21 cellular contexts compared by ENCODE assay signal in the genomic region with DNA sequence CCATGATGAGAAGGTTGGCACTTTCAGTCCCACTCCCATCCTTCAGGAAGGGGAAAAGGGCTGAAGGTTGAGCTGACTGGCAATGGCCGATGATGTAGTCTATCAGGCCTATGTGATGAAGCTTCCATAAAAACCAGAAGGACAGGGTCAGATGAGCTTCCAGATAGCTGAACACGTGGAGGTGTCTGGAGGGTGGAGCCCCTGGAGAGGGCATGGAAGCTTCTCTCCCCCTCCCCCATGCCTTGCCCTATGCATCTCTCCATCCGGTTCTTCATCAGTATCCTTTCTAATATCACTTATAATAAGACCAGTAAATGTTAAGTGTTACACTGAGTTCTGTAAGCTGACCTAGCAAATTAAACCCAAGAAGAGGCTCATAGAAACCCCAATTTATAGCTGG. TPM values are rescaled to one million over a fixed set of nuclear protein-coding genes. Genes with fewer than 3 reads are reported as not detected.
DNase-seq lines count a peak whose midpoint lies in the region; ATAC-seq, FAIRE-seq and TF ChIP-seq lines count a peak whose summit lies in the region.
"Had no signal": no experiment of that assay in that cellular context is flagged by ENCODE, and none has a peak within 500 bp of the region (broad histone marks: within the 10 kb centered on the region; RNA-seq: fewer than 3 reads in every experiment).

No MANE protein-coding gene starts in this region.

- BruUV-seq in mammary epithelial cell (replicated peaks; lab: Mats Ljungman, UMichigan), result no TSS peak

- peaks cover 11% of the 10 kb centered on the region for H3K36me3 ChIP-seq in astrocyte (ENCODE audit: insufficient read depth, low read length)
- H3K36me3 ChIP-seq in pancreas, result peaks cover 0 to 28% (median 2%) of the 10 kb centered on the region in 3 donors
- H3K36me3 ChIP-seq in mammary epithelial cell (ENCODE audit: insufficient read depth, low read length), result peaks cover 3% of the 10 kb centered on the region
- H3K36me3 ChIP-seq in colonic mucosa, result peaks cover 6% of the 10 kb centered on the region
- H3K36me3 ChIP-seq: breast epithelium, uterus had no signal

- peaks cover 38% of the 10 kb centered on the region for H3K4me1 Mint-ChIP-seq in astrocyte (ENCODE audit: low read depth, unreplicated experiment)
- peaks cover 35% of the 10 kb centered on the region for H3K4me1 Mint-ChIP-seq in nephron

- ATAC-seq in A549 (no peak), pancreas (no peak)

- H3K9me3 Mint-ChIP-seq in astrocyte (ENCODE audit: unreplicated experiment) (no peaks in the 10 kb centered on the region), nephron (no peaks in the 10 kb centered on the region)

- H3K9me3 ChIP-seq in A549 (no peaks in the 10 kb centered on the region), astrocyte (ENCODE audit: insufficient read depth, low read depth, low read length) (no peaks in the 10 kb centered on the region), pancreas (no peaks in the 10 kb centered on the region), mammary epithelial cell (replicated peaks; ENCODE audit: insufficient read depth, low read length) (no peaks in the 10 kb centered on the region), colonic mucosa (no peaks in the 10 kb centered on the region)
- H3K9me3 ChIP-seq: breast epithelium, uterus had no signal

- H3K27ac ChIP-seq in A549 (no peak overlapping the region), astrocyte (ENCODE audit: low read depth, low read length) (no peak overlapping the region), pancreas (no peak overlapping the region), mammary epithelial cell (ENCODE audit: insufficient read depth, low read depth, low read length) (no peak overlapping the region), colonic mucosa (no peak overlapping the region)
- H3K27ac ChIP-seq: breast epithelium, uterus had no signal

- H3K27me3 Mint-ChIP-seq in astrocyte (ENCODE audit: low read depth, unreplicated experiment) (no peaks in the 10 kb centered on the region), nephron (ENCODE audit: low read depth) (no peaks in the 10 kb centered on the region)

- no peak for FAIRE-seq in A549 (lab: Jason Lieb, UNC)
- FAIRE-seq in GM12891 (lab: Jason Lieb, UNC), result no peak
- FAIRE-seq in astrocyte (lab: Jason Lieb, UNC), result no peak
- no peak for FAIRE-seq in pancreas (lab: Jason Lieb, UNC)
- FAIRE-seq: colon, endometrium, GM19239, small intestine had no signal

- H3K36me3 Mint-ChIP-seq in astrocyte (ENCODE audit: low read depth, unreplicated experiment) (peaks cover 16% of the 10 kb centered on the region), nephron (ENCODE audit: low read depth) (peaks cover 16% of the 10 kb centered on the region)

- in situ Hi-C loops in mammary epithelial cell (cut with MboI; ENCODE audit: low sequenced_read_pairs in 2 of 2), result loop anchor here in 1 of 2 donors (10.0 kb wide), 1 partner anchor 106 kb away; no protein-coding TSS in a partner anchor

- H3K9ac ChIP-seq in astrocyte (ENCODE audit: low read length) (no peak overlapping the region), mammary epithelial cell (ENCODE audit: insufficient read depth, low read length) (no peak overlapping the region), colonic mucosa (ENCODE audit: low read depth in 2 of 2, low read length in 2 of 2) (no peak overlapping the region)

- no peak for TF ChIP-seq RAD21 in A549 (conservative IDR thresholded peaks at IDR 0.05 in 1 of 2, IDR thresholded peaks at IDR 0.05 in 1 of 2)

- POLR2A ChIA-PET in A549 (lab: Yijun Ruan, JAX), result no interaction called here

- H3K4me1 ChIP-seq in A549, result peaks cover 27% of the 10 kb centered on the region
- H3K4me1 ChIP-seq in astrocyte (ENCODE audit: insufficient read depth, low read length), result peaks cover 22% of the 10 kb centered on the region
- H3K4me1 ChIP-seq in pancreas, result peaks cover 0 to 9% (median 0%) of the 10 kb centered on the region in 3 donors
- H3K4me1 ChIP-seq in mammary epithelial cell (ENCODE audit: insufficient read depth, low read length), result peaks cover 18% of the 10 kb centered on the region
- H3K4me1 ChIP-seq in colonic mucosa, result no peaks in the 10 kb centered on the region

- TF ChIP-seq CTCF in A549 (IDR thresholded peaks at IDR 0.05) (no peak), astrocyte (IDR thresholded peaks at IDR 0.05; ENCODE audit: insufficient read depth, low read depth, low read length) (no peak), nephron (IDR thresholded peaks at IDR 0.05; ENCODE audit: unreplicated experiment in 3 of 3) (no peak), pancreas (IDR thresholded peaks at IDR 0.05) (no peak), mammary epithelial cell (conservative IDR thresholded peaks at IDR 0.05 in 1 of 2, IDR thresholded peaks at IDR 0.05 in 1 of 2; ENCODE audit: extremely low read depth in 1 of 2, insufficient read depth in 1 of 2, low read depth in 1 of 2, low read length in 2 of 2) (no peak), colonic mucosa (IDR thresholded peaks at IDR 0.05) (no peak)

- H4K20me1 ChIP-seq in astrocyte (ENCODE audit: insufficient read depth, low read length), result no peaks in the 10 kb centered on the region
- no peaks in the 10 kb centered on the region for H4K20me1 ChIP-seq in mammary epithelial cell (ENCODE audit: insufficient read depth, low read length)

- H3K27me3 ChIP-seq in astrocyte (ENCODE audit: insufficient read depth, low read length), result no peaks in the 10 kb centered on the region
- no peaks in the 10 kb centered on the region for H3K27me3 ChIP-seq in pancreas
- H3K27me3 ChIP-seq in mammary epithelial cell (ENCODE audit: insufficient read depth, low read length), result no peaks in the 10 kb centered on the region
- no peaks in the 10 kb centered on the region for H3K27me3 ChIP-seq in colonic mucosa
- H3K27me3 ChIP-seq: breast epithelium, uterus had no signal

- H3K4me2 ChIP-seq in A549 (no peak overlapping the region), astrocyte (ENCODE audit: low read length) (no peak overlapping the region), mammary epithelial cell (ENCODE audit: insufficient read depth, low read depth, low read length) (no peak overlapping the region)

- H3K4me3 Mint-ChIP-seq in astrocyte (ENCODE audit: unreplicated experiment) (no peak overlapping the region), nephron (no peak overlapping the region)

- H3K79me2 ChIP-seq in astrocyte (ENCODE audit: insufficient read depth, low read length) (no peaks in the 10 kb centered on the region), mammary epithelial cell (ENCODE audit: insufficient read depth, low read length) (peaks cover 2% of the 10 kb centered on the region)

- H3K4me3 ChIP-seq in A549 (no peak overlapping the region), astrocyte (ENCODE audit: insufficient read depth, low read depth, low read length) (no peak overlapping the region), pancreas (no peak overlapping the region), mammary epithelial cell (replicated peaks in 1 of 3; ENCODE audit: insufficient read depth in 1 of 3, low read depth in 2 of 3, low read length in 3 of 3) (no peak overlapping the region), colonic mucosa (no peak overlapping the region)
- H3K4me3 ChIP-seq: breast epithelium, lung, uterus had no signal

- WGBS in A549 (ENCODE audit: missing lambda C conversion rate), result 72% methylated on average over 3 of the region's 3 CpGs
- WGBS in pancreas, 2 donors, result 75 to 77% methylated on average over 3 of the region's 3 CpGs
- 80% methylated on average over 3 of the region's 3 CpGs for WGBS in mammary epithelial cell (ENCODE audit: low coverage, missing lambda C conversion rate)

- intact Hi-C loops in pancreas (cut with DNase I) (no loop called here), mammary epithelial cell (cut with micrococcal nuclease) (no loop called here), colonic mucosa (cut with DNase I) (no loop called here)

- H3K27ac Mint-ChIP-seq in astrocyte (ENCODE audit: unreplicated experiment) (peak overlapping the region; percentile 9), nephron (peak overlapping the region; percentile 10 to 94 (median 35))

- no peak for DNase-seq in A549 (ENCODE audit: low read depth in 1 of 2, low spot score in 1 of 2)
- no peak for DNase-seq in GM12891 (ENCODE audit: insufficient read length, low spot score)
- DNase-seq in astrocyte (ENCODE audit: low read depth), result no peak
- no peak for DNase-seq in pancreas
- no peak for DNase-seq in mammary epithelial cell
- no peak for DNase-seq in colonic mucosa
- DNase-seq: activated T-cell treated with anti-CD3 and anti-CD28 coated beads for 4 hours; islet precursor cell; KG1; NCI-H1436; NCI-H446 treated with DMSO at 0.1 percent for 48 hours; small intestine; stimulated activated CD4-positive, alpha-beta T cell treated with anti-CD3 and anti-CD28 coated beads, Interleukin-2, amount 100 ng/mL, for 24 hours; T-helper 9 cell; uterus had no signal

- TF ChIP-seq POLR2A in A549 (IDR thresholded peaks at IDR 0.05; ENCODE audit: low read length) (no peak), GM12891 (IDR thresholded peaks at IDR 0.05; ENCODE audit: low read depth, low read length) (no peak)

- CTCF ChIA-PET in A549 (lab: Yijun Ruan, JAX), result interaction anchor here (0.9 to 1.3 kb wide), 4 partner anchors 9 to 117 kb away, joined by 3 to 5 read pairs (median 3); no protein-coding TSS in a partner anchor
- CTCF ChIA-PET in mammary epithelial cell (lab: Charles Lee; ENCODE audit: low non-redundant PET), result no interaction called here

- dilution Hi-C loops in mammary epithelial cell (cut with HindIII; ENCODE audit: low sequenced_read_pairs), result no loop called here

- TF ChIP-seq EP300 in A549 (IDR thresholded peaks at IDR 0.05), result no peak

- no peak overlapping the region for H2AFZ ChIP-seq in astrocyte (ENCODE audit: low read depth, low read length)
- no peak overlapping the region for H2AFZ ChIP-seq in mammary epithelial cell (ENCODE audit: low read depth, low read length)

RNA-seq across cellular contexts. Expression of a gene that starts 32.6 kb away (rescaled TPM):
- polyA plus RNA-seq in A549 (2011; rRNA removed) (25.3 and 26.0 TPM in 2 replicates), A549 (2017; fragmentation: RNase III; extraction: RNeasy Plus Mini Kit Qiagen cat#74134 plus additional on column Dnase treatment) (25.0 to 26.5 TPM (median 25.6 TPM) in 3 replicates), pancreas (1 to 10 TPM; 3.5 to 6.5 TPM), mammary epithelial cell (11.3 TPM)
- polyA plus RNA-seq in A549 (2012; cell fraction: cytosol; rRNA removed), result 8.5 and 10.5 TPM in 2 replicates
- 4.8 and 6.9 TPM in 2 replicates for polyA plus RNA-seq in A549 (2012; cell fraction: nucleus; rRNA removed)
- 17.4 and 18.3 TPM in 2 replicates for polyA minus RNA-seq in A549 (2011; rRNA and poly(A)+ RNA removed)
- 11.9 TPM for polyA plus RNA-seq in GM12891 (2012; ENCODE audit: low read depth, missing spikeins)
- total RNA-seq in astrocyte (21.5 and 22.9 TPM in 2 replicates), pancreas (10 to 100 TPM in 1 of 6 donors, 1 to 10 TPM in 5; 4.5 to 10.3 (median 7.0) TPM), mammary epithelial cell (10 to 100 TPM; 18.0 to 28.3 TPM), colonic mucosa (10 to 100 TPM; 17.4 to 18.7 TPM)
- 15.8 TPM for polyA minus RNA-seq in mammary epithelial cell

RNA-seq across cellular contexts. Expression of a gene that starts 58.0 kb away (rescaled TPM):
- polyA plus RNA-seq in A549 (2011; rRNA removed) (180 and 191 TPM in 2 replicates), A549 (2017; fragmentation: RNase III; extraction: RNeasy Plus Mini Kit Qiagen cat#74134 plus additional on column Dnase treatment) (140 to 182 TPM (median 167 TPM) in 3 replicates), pancreas (10 to 100 TPM in 1 of 2 donors, 1 to 10 TPM in 1; 9.7 to 15.5 TPM), mammary epithelial cell (69.9 TPM)
- 52.5 and 77.2 TPM in 2 replicates for polyA plus RNA-seq in A549 (2012; cell fraction: cytosol; rRNA removed)
- 58.3 and 75.3 TPM in 2 replicates for polyA plus RNA-seq in A549 (2012; cell fraction: nucleus; rRNA removed)
- polyA minus RNA-seq in A549 (2011; rRNA and poly(A)+ RNA removed), result 251 and 259 TPM in 2 replicates
- polyA plus RNA-seq in GM12891 (2012; ENCODE audit: low read depth, missing spikeins), result 35.2 TPM
- total RNA-seq in astrocyte (93.1 and 103 TPM in 2 replicates), pancreas (10 to 100 TPM; 16.1 to 54.2 (median 33.7) TPM), mammary epithelial cell (100 to 1,000 TPM in 1 of 2 donors, 10 to 100 TPM in 1; 82.2 to 135 TPM), colonic mucosa (10 to 100 TPM; 76.9 to 78.7 TPM)
- 212 TPM for polyA minus RNA-seq in mammary epithelial cell
